In genomic region chr20:53354314-53354713, GRCh38 we compare ENCODE assay signal across 35 cellular contexts.
"Had no signal": no experiment of that assay in that cellular context is flagged by ENCODE, and none has a peak within 500 bp of the region (broad histone marks: within the 10 kb centered on the region; RNA-seq: fewer than 3 reads in every experiment).

No MANE protein-coding gene starts in this region.

- FAIRE-seq: endometrium, endothelial cell of umbilical vein had no signal

- H3K9me3 ChIP-seq: adrenal gland, colonic mucosa had no signal

- H2AFZ ChIP-seq: hepatocyte had no signal

- DNase-seq: activated B cell treated with CpG ODN at 0.5 μM for 24 hours; activated CD4-positive, alpha-beta memory T cell treated with anti-CD3 and anti-CD28 coated beads for 36 hours; activated CD4-positive, alpha-beta T cell treated with anti-CD3 and anti-CD28 coated beads for 36 hours; activated CD4-positive, alpha-beta T cell treated with anti-CD3 and anti-CD28 coated beads, Interleukin-2, amount 10 ng/mL, durations not matched to agents 24 days and 14 days; activated CD8-positive, alpha-beta memory T cell treated with anti-CD3 and anti-CD28 coated beads, Interleukin-2, amount 10 ng/mL, durations not matched to agents 7 days and 5 days; activated CD8-positive, alpha-beta memory T cell treated with anti-CD3 and anti-CD28 coated beads, Interleukin-2, amount 50 U/mL, for 4 hours; activated CD8-positive, alpha-beta T cell treated with anti-CD3 and anti-CD28 coated beads, Interleukin-2, amount 10 ng/mL, durations not matched to agents 7 days and 5 days; activated gamma-delta T cell; activated naive CD4-positive, alpha-beta T cell; activated naive CD4-positive, alpha-beta T cell treated with anti-CD3 and anti-CD28 coated beads, Interleukin-2, amount 50 U/mL, for 16 hours; activated naive CD8-positive, alpha-beta T cell treated with anti-CD3 and anti-CD28 coated beads for 36 hours; activated naive CD8-positive, alpha-beta T cell treated with anti-CD3 and anti-CD28 coated beads, Interleukin-2, amount 50 U/mL, for 24 hours; activated T-cell treated with anti-CD3 and anti-CD28 coated beads, Interleukin-2, amount 50 U/mL, for 1 hour; activated T-cell treated with anti-CD3 and anti-CD28 coated beads, Interleukin-2, amount 50 U/mL, for 48 hours; adrenal gland; amygdala; central memory CD4-positive, alpha-beta T cell; cerebellar nuclear complex; colonic mucosa; effector CD8-positive, alpha-beta T cell; esophagus squamous epithelium; foreskin melanocyte; heart right ventricle; T-helper 17 cell; T1000; WERI-Rb-1 had no signal

- H3K4me3 ChIP-seq: adrenal gland, ascending aorta, breast epithelium, cardiac muscle cell, colonic mucosa, esophagus squamous epithelium, gastroesophageal sphincter, heart right ventricle, hepatocyte had no signal

- H3K36me3 ChIP-seq: adrenal gland, ascending aorta, breast epithelium, cardiac muscle cell, colonic mucosa, esophagus squamous epithelium, gastroesophageal sphincter, heart right ventricle, WERI-Rb-1 had no signal

- H3K79me2 ChIP-seq: hepatocyte had no signal

- ATAC-seq: activated CD4-positive, alpha-beta T cell treated with anti-CD3 and anti-CD28 coated beads for 36 hours; activated CD4-positive, CD25-positive, alpha-beta regulatory T cell treated with anti-CD3 and anti-CD28 coated beads, Interleukin-2, amount 50 U/mL, for 24 hours; activated CD8-positive, alpha-beta memory T cell treated with anti-CD3 and anti-CD28 coated beads, Interleukin-2, amount 10 ng/mL, durations not matched to agents 7 days and 5 days; activated CD8-positive, alpha-beta T cell treated with anti-CD3 and anti-CD28 coated beads, Interleukin-2, amount 10 ng/mL, durations not matched to agents 7 days and 5 days; activated naive CD8-positive, alpha-beta T cell treated with anti-CD3 and anti-CD28 coated beads, Interleukin-2, amount 50 U/mL, for 24 hours; gastroesophageal sphincter; heart right ventricle; T-helper 17 cell had no signal

- H3K4me2 ChIP-seq: hepatocyte had no signal

- H3K4me1 ChIP-seq: adrenal gland, ascending aorta, breast epithelium, colonic mucosa, esophagus squamous epithelium, gastroesophageal sphincter, heart right ventricle had no signal

- H3K27me3 ChIP-seq: adrenal gland, ascending aorta, breast epithelium, cardiac muscle cell, colonic mucosa, esophagus squamous epithelium, gastroesophageal sphincter, hepatocyte had no signal

- H3K27ac ChIP-seq: adrenal gland, ascending aorta, breast epithelium, cardiac muscle cell, colonic mucosa, epithelial cell of prostate, esophagus squamous epithelium, gastroesophageal sphincter, heart right ventricle, hepatocyte, WERI-Rb-1 had no signal
